Comparison of ENCODE assay signal across 8 cellular contexts in genomic region chrX:40097101-40097491, GRCh38. TPM values are rescaled to one million over a fixed set of nuclear protein-coding genes. Genes with fewer than 3 reads are reported as not detected.
DNase-seq lines count a peak whose midpoint lies in the region; TF ChIP-seq lines count a peak whose summit lies in the region.

No MANE protein-coding gene starts in this region.

- H3K4ac ChIP-seq in mesenchymal stem cell (ENCODE audit: low read depth in 1 of 2, low read length in 2 of 2) = no peak overlapping the region

- H2BK15ac ChIP-seq in mesenchymal stem cell (ENCODE audit: low read depth, poor library complexity, severe bottlenecking) = peak overlapping the region; percentile 52

- peaks cover 31% of the 10 kb centered on the region for H3K4me1 ChIP-seq in A673 (ENCODE audit: insufficient read depth, low read length, poor library complexity, severe bottlenecking)
- peaks cover 13% of the 10 kb centered on the region for H3K4me1 ChIP-seq in mesenchymal stem cell (ENCODE audit: control insufficient read depth, insufficient read depth, low read depth, low read length)
- H3K4me1 ChIP-seq in uterus = no peaks in the 10 kb centered on the region

- H3K23ac ChIP-seq in mesenchymal stem cell (ENCODE audit: low read length in 2 of 2) = no peak overlapping the region

- H3K27me3 ChIP-seq in A673 (replicated peaks; ENCODE audit: insufficient read depth, low read depth, low read length, poor library complexity) (no peaks in the 10 kb centered on the region), mesenchymal stem cell (ENCODE audit: control insufficient read depth in 1 of 2, insufficient read depth in 1 of 2, low read length in 2 of 2) (peaks cover 0 to 51% of the 10 kb centered on the region in 2 experiments), uterus (peaks cover 0 to 14% of the 10 kb centered on the region in 2 donors)

- H2AK5ac ChIP-seq in mesenchymal stem cell (ENCODE audit: low read length, severe bottlenecking) = no peak overlapping the region

- no peak overlapping the region for H4K8ac ChIP-seq in mesenchymal stem cell (ENCODE audit: low read length)

- no peaks in the 10 kb centered on the region for H3K9me3 ChIP-seq in A673 (ENCODE audit: low read depth, low read length, poor library complexity, severe bottlenecking)
- H3K9me3 ChIP-seq in mesenchymal stem cell (ENCODE audit: control insufficient read depth, low read length) = no peaks in the 10 kb centered on the region
- H3K9me3 ChIP-seq in uterus = no peaks in the 10 kb centered on the region

- H3K27ac ChIP-seq in A673 (ENCODE audit: low read depth, low read length, poor library complexity, severe bottlenecking) (no peak overlapping the region), mesenchymal stem cell (ENCODE audit: low read length, poor library complexity, severe bottlenecking) (no peak overlapping the region), uterus (peak overlapping the region; percentile 61 to 91)

- peak overlapping the region in 1 of 2 experiments; percentile 90 for H3K18ac ChIP-seq in mesenchymal stem cell (ENCODE audit: low read depth in 1 of 2, low read length in 2 of 2)

- H3K27ac Mint-ChIP-seq in HFFc6 = no peak overlapping the region

- no peak for DNase-seq in A673 (ENCODE audit: low spot score)
- no peak for DNase-seq in HFFc6
- DNase-seq in astrocyte of the cerebellum (ENCODE audit: low read depth) = no peak
- DNase-seq in mesenchymal stem cell = peak; percentile 21
- DNase-seq in uterus = peak in 1 of 2 donors; percentile 39
- DNase-seq in cortex of kidney (lab: John Stamatoyannopoulos, UW) = no peak
- no peak for DNase-seq in NAMALWA (ENCODE audit: low spot score)
- no peak for DNase-seq in effector CD4-positive, alpha-beta T cell

- H3K9me3 Mint-ChIP-seq in HFFc6 = no peaks in the 10 kb centered on the region

- no peak overlapping the region for H2AFZ ChIP-seq in mesenchymal stem cell (ENCODE audit: low read depth, low read length)

- WGBS in mesenchymal stem cell = 0% methylated on average over 4 of the region's 45 CpGs

- H3K36me3 ChIP-seq in A673 (ENCODE audit: insufficient read depth, low read length, poor library complexity, severe bottlenecking) (no peaks in the 10 kb centered on the region), mesenchymal stem cell (ENCODE audit: control insufficient read depth in 1 of 2, insufficient read depth in 2 of 2, low read depth in 1 of 2, low read length in 2 of 2) (no peaks in the 10 kb centered on the region), uterus (no peaks in the 10 kb centered on the region)

- H3K9ac ChIP-seq in mesenchymal stem cell (ENCODE audit: low read length) = no peak overlapping the region

- no peak overlapping the region for H2BK12ac ChIP-seq in mesenchymal stem cell (ENCODE audit: low read length in 2 of 2)

- TF ChIP-seq POLR2A in uterus (IDR thresholded peaks at IDR 0.05) = no peak

- peak overlapping the region; percentile 53 for H3K4me2 ChIP-seq in mesenchymal stem cell (ENCODE audit: low read length, poor library complexity, severe bottlenecking)

- no TSS peak for BruUV-seq in A673 (replicated peaks; lab: Mats Ljungman, UMichigan)

- in situ Hi-C loops in astrocyte of the cerebellum (cut with HindIII; ENCODE audit: low sequenced_read_pairs) = no loop called here

- H3K4me3 Mint-ChIP-seq in HFFc6 = peak overlapping the region; percentile 92

- peaks cover 4% of the 10 kb centered on the region for H3K79me1 ChIP-seq in mesenchymal stem cell (replicated peaks; ENCODE audit: low read length, poor library complexity, severe bottlenecking)

- H3K4me3 ChIP-seq in A673 (ENCODE audit: low read depth, low read length, poor library complexity, severe bottlenecking) (peak overlapping the region; percentile 64), astrocyte of the cerebellum (ENCODE audit: low read depth, low read length) (peak overlapping the region; percentile 45), mesenchymal stem cell (ENCODE audit: insufficient read depth in 1 of 2, low read depth in 1 of 2, low read length in 2 of 2) (peak overlapping the region; percentile 71 to 76), uterus (peak overlapping the region; percentile 76 to 82)

- H4K91ac ChIP-seq in mesenchymal stem cell (ENCODE audit: low read length) = no peak overlapping the region

- peak overlapping the region; percentile 49 for H2BK120ac ChIP-seq in mesenchymal stem cell (ENCODE audit: low read depth, low read length)

- H3K27me3 Mint-ChIP-seq in HFFc6 (ENCODE audit: insufficient read depth) = no peaks in the 10 kb centered on the region

- POLR2A ChIA-PET in A673 (lab: Charles Lee; ENCODE audit: low non-redundant PET) = interaction anchor here (0.6 kb wide), 1 partner anchor 10 kb away, joined by 3 read pairs; no protein-coding TSS in a partner anchor

- no peak overlapping the region for H2BK5ac ChIP-seq in mesenchymal stem cell (ENCODE audit: low read depth, low read length, poor library complexity, severe bottlenecking)

- CTCF ChIA-PET in A673 (lab: Charles Lee) = interaction anchor here (0.6 to 0.7 kb wide), 4 partner anchors 13 to 407 kb away, joined by 3 read pairs; no protein-coding TSS in a partner anchor

- TF ChIP-seq CTCF in A673 (conservative IDR thresholded peaks at IDR 0.05; ENCODE audit: low read depth, low read length) = no peak
- TF ChIP-seq CTCF in HFFc6 (IDR thresholded peaks at IDR 0.05) = no peak
- TF ChIP-seq CTCF in astrocyte of the cerebellum (IDR thresholded peaks at IDR 0.05; ENCODE audit: low read depth, low read length, missing control alignments) = no peak
- TF ChIP-seq CTCF in uterus (IDR thresholded peaks at IDR 0.05) = no peak

- H3K14ac ChIP-seq in mesenchymal stem cell (ENCODE audit: low read length in 2 of 2) = no peak overlapping the region

- H3K36me3 Mint-ChIP-seq in HFFc6 (ENCODE audit: low read depth) = no peaks in the 10 kb centered on the region

- H3K4me1 Mint-ChIP-seq in HFFc6 (ENCODE audit: low read depth) = peaks cover 23% of the 10 kb centered on the region

- intact Hi-C loops in A673 (cut with micrococcal nuclease; ENCODE audit: unreplicated experiment) = loop anchor here (5.0 kb wide), 1 partner anchor 280 kb away; no protein-coding TSS in a partner anchor
- intact Hi-C loops in uterus (cut with DNase I; ENCODE audit: low total_unique reads) = no loop called here

RNA-seq across cellular contexts. Expression of gene BCOR, which starts 0.7 kb away (rescaled TPM):
- total RNA-seq in A673 (2021) (58.8 and 59.0 TPM in 2 replicates), uterus (10 to 100 TPM in 3 of 4 donors, 1 to 10 TPM in 1; 10.0 to 42.4 (median 26.4) TPM)
- 10 to 100 TPM; 15.0 to 20.3 (median 18.3) TPM for total RNA-seq in HFFc6 (2021; fragmentation: NEBNext Ultra II Directional; extraction: Animal tissue kit (Norgen Biotek cat#: 25700))
- 16.0 TPM for polyA plus RNA-seq in mesenchymal stem cell (2013, experiment 1 of 2)
- 14.9 TPM for polyA plus RNA-seq in mesenchymal stem cell (2013, experiment 2 of 2)

Comparison
In these comparisons a context has a peak if more than half of its experiments do, and no peak if none do; other contexts are left out.
1. H3K27ac ChIP-seq: peak in uterus (2 of 2); none in A673 (single experiment) and mesenchymal stem cell (single experiment).
2. Peak in every context shown above with its lines, with median percentiles within 50 percentile points of each other: H3K4me3 ChIP-seq.